In the genomic region with DNA sequence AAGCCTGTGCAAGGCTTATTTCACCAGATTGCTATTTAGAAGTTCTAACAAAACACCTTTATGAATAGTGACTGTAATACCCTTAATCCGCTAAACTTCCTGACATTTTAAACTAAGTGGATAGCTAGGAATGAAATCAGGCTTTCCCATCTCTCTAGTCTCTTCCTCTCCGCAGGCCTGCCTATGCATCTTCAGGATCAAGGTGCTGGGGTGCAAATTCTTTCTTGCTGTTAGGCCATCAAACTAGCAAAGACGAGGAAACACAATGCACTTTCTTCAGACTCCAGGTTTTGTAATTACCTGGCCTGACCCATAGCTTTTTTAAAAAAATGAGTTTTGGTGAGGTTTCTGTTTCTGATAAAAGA, we compare ENCODE assay signal across 18 cellular contexts.
DNase-seq lines count a peak whose midpoint lies in the region; ATAC-seq, FAIRE-seq and TF ChIP-seq lines count a peak whose summit lies in the region.
"Had no signal": no experiment of that assay in that cellular context is flagged by ENCODE, and none has a peak within 500 bp of the region (broad histone marks: within the 10 kb centered on the region; RNA-seq: fewer than 3 reads in every experiment).

No MANE protein-coding gene starts in this region.

- H3K27ac ChIP-seq in epithelial cell of prostate (peak overlapping the region; percentile 67), right lobe of liver (peak overlapping the region; percentile 47 to 91 (median 74))
- H3K27ac ChIP-seq: C4-2B, SK-N-MC had no signal

- peaks cover 0 to 48% (median 22%) of the 10 kb centered on the region in 4 donors for H3K4me1 ChIP-seq in right lobe of liver

- DNase-seq in D721Med (ENCODE audit: insufficient read length, low spot score): peak; percentile 15
- peak; percentile 88 for DNase-seq in NCI-H82 treated with DMSO at 0.1 percent for 48 hours (lab: John Stamatoyannopoulos, UW; ENCODE audit: unreplicated experiment)
- DNase-seq in epithelial cell of prostate (ENCODE audit: low read depth, low spot score): no peak
- DNase-seq in right lobe of liver: no peak
- no peak for DNase-seq in left lobe of liver (ENCODE audit: low spot score)
- DNase-seq in activated CD4-positive, alpha-beta T cell treated with anti-CD3 and anti-CD28 coated beads for 48 hours: no peak
- no peak for DNase-seq in GM03348 (ENCODE audit: low spot score)
- DNase-seq: Caco-2, EL, H7, MG63, NCI-H1105 treated with DMSO at 0.1 percent for 48 hours, NCI-H187, NCI-H2171, NCI-H446 treated with DMSO at 0.1 percent for 48 hours, NCI-H748 treated with DMSO at 0.1 percent for 48 hours had no signal

- H3K9me3 ChIP-seq in right lobe of liver: no peaks in the 10 kb centered on the region
- H3K9me3 ChIP-seq: Caco-2, MG63 had no signal

- no peak overlapping the region for H3K4me3 ChIP-seq in right lobe of liver
- H3K4me3 ChIP-seq: MG63, SK-N-MC had no signal

- no peaks in the 10 kb centered on the region for H3K27me3 ChIP-seq in right lobe of liver
- H3K27me3 ChIP-seq: MG63 had no signal

- no peaks in the 10 kb centered on the region for H3K36me3 ChIP-seq in right lobe of liver

- TF ChIP-seq CTCF in D721Med (IDR thresholded peaks at IDR 0.05; ENCODE audit: insufficient read depth, missing control alignments) (no peak), right lobe of liver (IDR thresholded peaks at IDR 0.05) (no peak)

- peak; percentile 97 for FAIRE-seq in D721Med (lab: Jason Lieb, UNC)

- intact Hi-C loops in right lobe of liver (cut with DNase I): no loop called here

- ATAC-seq in right lobe of liver (no peak), left lobe of liver (no peak)

- TF ChIP-seq POLR2A in right lobe of liver (IDR thresholded peaks at IDR 0.05): no peak

- WGBS in right lobe of liver (ENCODE audit: insufficient coverage, low coverage, low lambda C conversion rate, missing lambda C conversion rate): 67% methylated on average over 3 of the region's 3 CpGs

Comparison
In these comparisons a context has a peak if more than half of its experiments do, and no peak if none do; other contexts are left out.
1. DNase-seq: peak in D721Med (single experiment) and NCI-H82 treated with DMSO at 0.1 percent for 48 hours (single experiment); none in epithelial cell of prostate (single experiment), right lobe of liver (0 of 3), left lobe of liver (single experiment), activated CD4-positive, alpha-beta T cell treated with anti-CD3 and anti-CD28 coated beads for 48 hours (single experiment) and GM03348 (single experiment).